In the genomic region with DNA sequence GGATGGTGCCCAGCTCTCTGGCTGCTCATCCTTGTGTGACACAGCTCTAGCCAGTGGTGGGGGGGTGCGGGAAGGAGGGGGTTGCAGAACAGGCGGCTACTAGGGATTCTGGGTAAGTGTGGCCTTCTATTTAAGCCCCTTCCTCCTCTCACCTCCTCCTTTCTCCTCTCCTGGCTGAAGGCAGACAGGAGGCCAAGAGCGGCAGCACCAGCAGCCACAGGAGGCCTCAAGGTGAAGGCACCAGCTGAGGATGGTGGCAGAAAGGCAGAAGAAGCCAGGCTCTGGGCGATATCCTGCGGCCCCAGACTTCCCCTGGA, we compare ENCODE assay signal across 21 cellular contexts.
"Had no signal": no experiment of that assay in that cellular context is flagged by ENCODE, and none has a peak within 500 bp of the region (broad histone marks: within the 10 kb centered on the region; RNA-seq: fewer than 3 reads in every experiment).

No MANE protein-coding gene starts in this region.

- H3K4me1 ChIP-seq: prostate gland, spleen had no signal

- H3K27ac Mint-ChIP-seq: activated CD8-positive, alpha-beta T cell treated with anti-CD3 and anti-CD28 coated beads, Interleukin-2, amount 10 ng/mL, durations not matched to agents 7 days and 5 days; activated naive CD8-positive, alpha-beta T cell treated with anti-CD3 and anti-CD28 coated beads, Interleukin-2, amount 50 U/mL, for 24 hours; activated T-helper 1 cell treated with anti-CD3 and anti-CD28 coated beads, Interleukin-12 subunit alpha, Interleukin-12 subunit beta, Interleukin-2, Interleukin-4 antibody, amounts not matched to agents 30 ng/mL and 10 ng/mL and 1 ng/mL, durations not matched to agents 14 hours and 24 hours and 36 hours; naive thymus-derived CD4-positive, alpha-beta T cell had no signal

- H3K27ac ChIP-seq: cardiac muscle cell, epithelial cell of prostate, heart right ventricle, prostate gland, spleen, testis, vagina, VCaP had no signal

- H3K27me3 ChIP-seq: cardiac muscle cell, testis, vagina had no signal

- H3K4me3 ChIP-seq: cardiac muscle cell, heart right ventricle, lung, prostate gland, spleen, testis, vagina had no signal

- H3K36me3 Mint-ChIP-seq: naive thymus-derived CD4-positive, alpha-beta T cell had no signal

- H3K9me3 ChIP-seq: prostate gland, testis, vagina had no signal

- H3K36me3 ChIP-seq: cardiac muscle cell, heart right ventricle, prostate gland, spleen, vagina had no signal

- ATAC-seq: activated CD8-positive, alpha-beta T cell treated with anti-CD3 and anti-CD28 coated beads, Interleukin-2, amount 10 ng/mL, durations not matched to agents 7 days and 5 days; activated naive CD8-positive, alpha-beta T cell treated with anti-CD3 and anti-CD28 coated beads, Interleukin-2, amount 50 U/mL, for 24 hours; naive thymus-derived CD4-positive, alpha-beta T cell had no signal

- DNase-seq: activated CD4-positive, alpha-beta T cell treated with anti-CD3 and anti-CD28 coated beads, Interleukin-2, amount 50 U/mL, for 1 hour; activated CD4-positive, CD25-positive, alpha-beta regulatory T cell treated with anti-CD3 and anti-CD28 coated beads, Interleukin-2, amount 50 U/mL, for 72 hours; activated CD8-positive, alpha-beta T cell treated with anti-CD3 and anti-CD28 coated beads, Interleukin-2, amount 10 ng/mL, durations not matched to agents 7 days and 5 days; activated gamma-delta T cell; activated naive CD4-positive, alpha-beta T cell treated with anti-CD3 and anti-CD28 coated beads, Interleukin-2, amount 50 U/mL, for 16 hours; activated naive CD8-positive, alpha-beta T cell treated with anti-CD3 and anti-CD28 coated beads, Interleukin-2, amount 50 U/mL, for 24 hours; heart right ventricle; kidney; naive thymus-derived CD4-positive, alpha-beta T cell; spleen; stimulated activated CD4-positive, alpha-beta T cell treated with anti-CD3 and anti-CD28 coated beads, Interleukin-4, amount 100 ng/mL, for 1 hour; stimulated activated naive CD4-positive, alpha-beta T cell; testis; trophoblast cell had no signal

- H3K4me1 Mint-ChIP-seq: activated naive CD8-positive, alpha-beta T cell treated with anti-CD3 and anti-CD28 coated beads, Interleukin-2, amount 50 U/mL, for 24 hours; naive thymus-derived CD4-positive, alpha-beta T cell had no signal

- H3K4me3 Mint-ChIP-seq: activated CD8-positive, alpha-beta T cell treated with anti-CD3 and anti-CD28 coated beads, Interleukin-2, amount 10 ng/mL, durations not matched to agents 7 days and 5 days; activated naive CD8-positive, alpha-beta T cell treated with anti-CD3 and anti-CD28 coated beads, Interleukin-2, amount 50 U/mL, for 24 hours; activated T-helper 1 cell treated with anti-CD3 and anti-CD28 coated beads, Interleukin-12 subunit alpha, Interleukin-12 subunit beta, Interleukin-2, Interleukin-4 antibody, amounts not matched to agents 30 ng/mL and 10 ng/mL and 1 ng/mL, durations not matched to agents 14 hours and 24 hours and 36 hours; naive thymus-derived CD4-positive, alpha-beta T cell had no signal
